In genomic region chrX:154136627-154137161, GRCh38 we compare ENCODE assay signal across 8 cellular contexts. TPM values are rescaled to one million over a fixed set of nuclear protein-coding genes. Genes with fewer than 3 reads are reported as not detected.
DNase-seq lines count a peak whose midpoint lies in the region; ATAC-seq and TF ChIP-seq lines count a peak whose summit lies in the region.

No MANE protein-coding gene starts in this region.

- peak overlapping the region; percentile 38; the same call in 1 of the 2 replicates for H3K4me3 ChIP-seq in BLaER1
- no peak overlapping the region; a peak in 1 of 4 replicates for H3K4me3 ChIP-seq in HCT116 (replicated peaks in 1 of 2; ENCODE audit: low read depth in 1 of 2, low read length in 2 of 2)
- peak overlapping the region; percentile 47 for H3K4me3 ChIP-seq in OCI-LY7 (ENCODE audit: low read depth, low read length, poor library complexity, severe bottlenecking)
- H3K4me3 ChIP-seq in fibroblast of villous mesenchyme (ENCODE audit: low read depth, low read length), result peak overlapping the region; percentile 24
- H3K4me3 ChIP-seq in osteoblast (ENCODE audit: insufficient read depth, low read length), result peak overlapping the region; percentile 43

- H3K27me3 ChIP-seq in BLaER1 (peaks cover 53% of the 10 kb centered on the region), HCT116 (ENCODE audit: insufficient read depth, low read length) (no peaks in the 10 kb centered on the region), osteoblast (ENCODE audit: insufficient read depth, low read length) (peaks cover 21% of the 10 kb centered on the region)

- TF ChIP-seq CTCF in HCT116 (IDR thresholded peaks at IDR 0.05 in 2 of 3, conservative IDR thresholded peaks at IDR 0.05 in 1 of 3; ENCODE audit: borderline replicate concordance in 1 of 3, insufficient read depth in 1 of 3, low read depth in 2 of 3, low read length in 2 of 3) (peak; percentile 58 to 72 (median 62)), OCI-LY7 (conservative IDR thresholded peaks at IDR 0.05; ENCODE audit: low read length) (peak; percentile 79), fibroblast of villous mesenchyme (IDR thresholded peaks at IDR 0.05; ENCODE audit: insufficient read depth, low read depth, low read length) (peak; percentile 60), osteoblast (IDR thresholded peaks at IDR 0.05; ENCODE audit: extremely low read depth, low read depth, low read length) (peak; percentile 54)

- H2AFZ ChIP-seq in HCT116 (ENCODE audit: low read depth, low read length, poor library complexity, severe bottlenecking), result peak overlapping the region; percentile 88
- peak overlapping the region; percentile 44; the same call in 1 of the 2 replicates for H2AFZ ChIP-seq in OCI-LY7 (ENCODE audit: low read length)
- H2AFZ ChIP-seq in osteoblast (ENCODE audit: low read length), result peak overlapping the region; percentile 76

- peak; percentile 21 for DNase-seq in HCT116 (ENCODE audit: low read depth, low spot score)
- DNase-seq in OCI-LY7 (ENCODE audit: low spot score), result peak; percentile 74
- peak; percentile 55 for DNase-seq in activated T-helper 1 cell treated with Interleukin-2 at 50 U/mL for 16 hours (ENCODE audit: low read depth)
- peak; percentile 56 for DNase-seq in fibroblast of villous mesenchyme (ENCODE audit: low read depth)
- DNase-seq in osteoblast (ENCODE audit: insufficient read length, low spot score, missing footprints), result peak; percentile 89
- peak; percentile 17 for DNase-seq in superior temporal gyrus (ENCODE audit: extremely low spot score)
- no peak for DNase-seq in NCI-H226

- no peaks in the 10 kb centered on the region for H3K9me2 ChIP-seq in HCT116 (ENCODE audit: insufficient read depth)
- H3K9me2 ChIP-seq in OCI-LY7 (ENCODE audit: insufficient read depth, low read length), result no peaks in the 10 kb centered on the region

- CTCF ChIA-PET in HCT116 (lab: Charles Lee) (no interaction called here), OCI-LY7 (lab: Charles Lee; ENCODE audit: unreplicated experiment) (no interaction called here)

- ATAC-seq in HCT116, result peak; percentile 98

- H3K9me3 ChIP-seq in BLaER1 (0 out of 2 replicates have a peak, but pooled peaks cover 3% of the 10 kb centered on the region), HCT116 (ENCODE audit: control insufficient read depth in 1 of 2, insufficient read depth in 1 of 2, low read depth in 1 of 2, low read length in 2 of 2) (no peaks in the 10 kb centered on the region), OCI-LY7 (ENCODE audit: low read length) (no peaks in the 10 kb centered on the region), osteoblast (ENCODE audit: low read depth, low read length) (no peaks in the 10 kb centered on the region)

- no peaks in the 10 kb centered on the region; the same call in 1 of the 2 replicates for H4K20me1 ChIP-seq in BLaER1
- no peaks in the 10 kb centered on the region for H4K20me1 ChIP-seq in HCT116 (ENCODE audit: insufficient read depth)
- no peaks in the 10 kb centered on the region for H4K20me1 ChIP-seq in OCI-LY7 (ENCODE audit: insufficient read depth, low read length)
- H4K20me1 ChIP-seq in osteoblast (ENCODE audit: insufficient read depth, low read length), result peaks cover 2% of the 10 kb centered on the region

- H3K9ac ChIP-seq in BLaER1, result peak overlapping the region; percentile 49; the same call in 1 of the 2 replicates
- H3K9ac ChIP-seq in HCT116 (ENCODE audit: low read length), result no peak overlapping the region

- H3K4me1 ChIP-seq in BLaER1 (peaks cover 27% of the 10 kb centered on the region), HCT116 (ENCODE audit: control insufficient read depth in 1 of 2, insufficient read depth in 2 of 2, low read length in 2 of 2) (peaks cover 0 to 4% of the 10 kb centered on the region in 2 experiments; a peak in 1 of 4 replicates), OCI-LY7 (ENCODE audit: insufficient read depth, low read length, poor library complexity, severe bottlenecking) (peaks cover 13% of the 10 kb centered on the region), osteoblast (ENCODE audit: insufficient read depth, low read length) (no peaks in the 10 kb centered on the region)

- peak overlapping the region; percentile 69 for H3K4me2 ChIP-seq in BLaER1
- H3K4me2 ChIP-seq in HCT116 (ENCODE audit: low read length), result peak overlapping the region; percentile 54
- H3K4me2 ChIP-seq in OCI-LY7 (ENCODE audit: low read length), result peak overlapping the region; percentile 62
- H3K4me2 ChIP-seq in osteoblast (ENCODE audit: insufficient read depth, low read length), result peak overlapping the region; percentile 54

- POLR2A ChIA-PET in HCT116 (lab: Charles Lee), result no interaction called here
- POLR2A ChIA-PET in OCI-LY7 (lab: Charles Lee), result no interaction called here

- intact Hi-C loops in HCT116 (cut with micrococcal nuclease) (no loop called here), OCI-LY7 (cut with micrococcal nuclease; ENCODE audit: unreplicated experiment) (no loop called here)

- H3K79me2 ChIP-seq in HCT116 (ENCODE audit: insufficient read depth, low read length), result no peaks in the 10 kb centered on the region
- H3K79me2 ChIP-seq in OCI-LY7 (ENCODE audit: insufficient read depth, low read depth, low read length), result no peaks in the 10 kb centered on the region
- H3K79me2 ChIP-seq in osteoblast (ENCODE audit: insufficient read depth, low read length), result no peaks in the 10 kb centered on the region

- H3K36me3 ChIP-seq in BLaER1 (no peaks in the 10 kb centered on the region), HCT116 (ENCODE audit: control insufficient read depth in 1 of 2, insufficient read depth in 2 of 2, low read length in 2 of 2) (no peaks in the 10 kb centered on the region), OCI-LY7 (ENCODE audit: insufficient read depth, low read length) (no peaks in the 10 kb centered on the region), osteoblast (ENCODE audit: insufficient read depth, low read length) (no peaks in the 10 kb centered on the region)

- RAD21 ChIA-PET in HCT116 (lab: Charles Lee; ENCODE audit: low non-redundant PET in 1 of 2, low total read pairs in 2 of 2, uncharacterized antibody in 2 of 2, unreplicated experiment in 2 of 2), result no interaction called here

- peak; percentile 66 for TF ChIP-seq RAD21 in HCT116 (IDR thresholded peaks at IDR 0.05; ENCODE audit: low read depth)

- no peak for TF ChIP-seq POLR2A in HCT116 (IDR thresholded peaks at IDR 0.05; ENCODE audit: borderline replicate concordance, extremely low read depth, insufficient read depth, insufficient read length)

- no TSS peak for BruUV-seq in HCT116 (replicated peaks; lab: Mats Ljungman, UMichigan)
- BruUV-seq in OCI-LY7 (replicated peaks; lab: Mats Ljungman, UMichigan), result no TSS peak

- peak overlapping the region; percentile 55 for H3K27ac ChIP-seq in BLaER1
- H3K27ac ChIP-seq in HCT116 (ENCODE audit: low read depth, low read length), result no peak overlapping the region
- H3K27ac ChIP-seq in OCI-LY7 (ENCODE audit: low read depth, low read length, poor library complexity, severe bottlenecking), result no peak overlapping the region
- H3K27ac ChIP-seq in osteoblast (ENCODE audit: low read depth, low read length), result no peak overlapping the region

TF ChIP-seq in HCT116, 20 proteins besides CTCF, POLR2A, EP300 and RAD21 (continues in another document):
- TF ChIP-seq ZFX (IDR thresholded peaks at IDR 0.05), result no peak
- TF ChIP-seq SIN3A (IDR thresholded peaks at IDR 0.05; ENCODE audit: low read depth), result no peak
- no peak for TF ChIP-seq MAX (IDR thresholded peaks at IDR 0.05)
- no peak for TF ChIP-seq ATF3 (IDR thresholded peaks at IDR 0.05)
- TF ChIP-seq SRF (IDR thresholded peaks at IDR 0.05; ENCODE audit: low read depth), result no peak
- TF ChIP-seq EZH2 (IDR thresholded peaks at IDR 0.05), result no peak
- no peak for TF ChIP-seq ZBTB33 (IDR thresholded peaks at IDR 0.05; ENCODE audit: extremely low read depth, insufficient replicate concordance, low read length)
- TF ChIP-seq ELF1 (IDR thresholded peaks at IDR 0.05; ENCODE audit: borderline replicate concordance, low read depth), result no peak
- no peak for TF ChIP-seq CBX3 (IDR thresholded peaks at IDR 0.05; ENCODE audit: low read depth)
- TF ChIP-seq EGR1 (IDR thresholded peaks at IDR 0.05; ENCODE audit: low read depth), result no peak
- TF ChIP-seq TCF7L2 (IDR thresholded peaks at IDR 0.05; ENCODE audit: borderline replicate concordance, extremely low read depth, insufficient read depth, insufficient read length), result no peak

RNA-seq across cellular contexts. Expression of gene OPN1LW, which starts 7.3 kb away (rescaled TPM):
- total RNA-seq in HCT116 (2021; ENCODE audit: unreplicated experiment) (not detected), OCI-LY7 (2022) (not detected in 2 replicates), fibroblast of villous mesenchyme (not detected in 2 replicates), osteoblast (not detected in 2 replicates)
- not detected in 2 replicates for polyA plus RNA-seq in HCT116 (2012)
- total RNA-seq in OCI-LY7 (2014; rRNA removed; shearing (Covaris generic)), result not detected in 2 replicates

RNA-seq across cellular contexts. Expression of gene MECP2, which starts 39.2 kb away (rescaled TPM):
- total RNA-seq in HCT116 (2021; ENCODE audit: unreplicated experiment) (32.4 TPM), OCI-LY7 (2022) (48.6 and 50.2 TPM in 2 replicates), fibroblast of villous mesenchyme (25.1 and 28.5 TPM in 2 replicates), osteoblast (31.1 and 33.3 TPM in 2 replicates)
- polyA plus RNA-seq in HCT116 (2012), result 12.5 and 13.7 TPM in 2 replicates
- 31.2 and 45.8 TPM in 2 replicates for total RNA-seq in OCI-LY7 (2014; rRNA removed; shearing (Covaris generic))

RNA-seq across cellular contexts. Expression of gene OPN1MW, which starts 45.7 kb away (rescaled TPM):
- total RNA-seq in HCT116 (2021; ENCODE audit: unreplicated experiment) (not detected), OCI-LY7 (2022) (not detected in 2 replicates), fibroblast of villous mesenchyme (not detected in 2 replicates), osteoblast (not detected in 2 replicates)
- polyA plus RNA-seq in HCT116 (2012), result not detected in 2 replicates
- not detected in 2 replicates for total RNA-seq in OCI-LY7 (2014; rRNA removed; shearing (Covaris generic))

Comparison
In these comparisons a context has a peak if more than half of its experiments do, and no peak if none do; other contexts are left out.
1. H3K4me3 ChIP-seq: peak in BLaER1 (single experiment), OCI-LY7 (single experiment), fibroblast of villous mesenchyme (single experiment) and osteoblast (single experiment); none in HCT116 (0 of 2).
2. Peak in every context shown above with its lines, with median percentiles within 50 percentile points of each other: H3K4me2 ChIP-seq, H2AFZ ChIP-seq and CTCF ChIP-seq.